Comparison of ENCODE assay signal across 25 cellular contexts in genomic region chr10:102146971-102147428, GRCh38. TPM values are rescaled to one million over a fixed set of nuclear protein-coding genes. Genes with fewer than 3 reads are reported as not detected.
DNase-seq lines count a peak whose midpoint lies in the region; ATAC-seq, FAIRE-seq and TF ChIP-seq lines count a peak whose summit lies in the region.
"Had no signal": no experiment of that assay in that cellular context is flagged by ENCODE, and none has a peak within 500 bp of the region (broad histone marks: within the 10 kb centered on the region; RNA-seq: fewer than 3 reads in every experiment).

No MANE protein-coding gene starts in this region.

- H3K27ac Mint-ChIP-seq in activated T-cell treated with anti-CD3 and anti-CD28 coated beads, Interleukin-2, amount 50 U/mL, for 72 hours, result peak overlapping the region; percentile 51
- H3K27ac Mint-ChIP-seq in astrocyte (ENCODE audit: unreplicated experiment), result peak overlapping the region; percentile 82
- peak overlapping the region; percentile 73 for H3K27ac Mint-ChIP-seq in nephron progenitor cell
- H3K27ac Mint-ChIP-seq: T-helper 2 cell treated with Interferon-gamma antibody and Interleukin-4, amounts not matched to agents 5 μg/mL and 100 μg/mL, for 36 hours had no signal

- no peak overlapping the region for H2AFZ ChIP-seq in astrocyte (ENCODE audit: low read depth, low read length)

- TF ChIP-seq CTCF in astrocyte (IDR thresholded peaks at IDR 0.05; ENCODE audit: insufficient read depth, low read depth, low read length), result no peak
- TF ChIP-seq CTCF in nephron progenitor cell (IDR thresholded peaks at IDR 0.05), result no peak

- peaks cover 10% of the 10 kb centered on the region for H3K4me1 ChIP-seq in astrocyte (ENCODE audit: insufficient read depth, low read length)

- H3K79me2 ChIP-seq in astrocyte (ENCODE audit: insufficient read depth, low read length), result peaks cover 51% of the 10 kb centered on the region

- no peaks in the 10 kb centered on the region for H3K27me3 ChIP-seq in astrocyte (ENCODE audit: insufficient read depth, low read length)
- H3K27me3 ChIP-seq: heart right ventricle, ovary, vagina had no signal

- no peak overlapping the region for H3K4me3 Mint-ChIP-seq in activated T-cell treated with anti-CD3 and anti-CD28 coated beads, Interleukin-2, amount 50 U/mL, for 72 hours
- H3K4me3 Mint-ChIP-seq in astrocyte (ENCODE audit: unreplicated experiment), result no peak overlapping the region
- H3K4me3 Mint-ChIP-seq in nephron progenitor cell, result no peak overlapping the region
- H3K4me3 Mint-ChIP-seq: activated CD4-positive, alpha-beta T cell treated with anti-CD3 and anti-CD28 coated beads, Interleukin-2, amount 10 ng/mL, durations not matched to agents 7 days and 5 days; naive B cell; T-helper 2 cell treated with Interferon-gamma antibody and Interleukin-4, amounts not matched to agents 5 μg/mL and 100 μg/mL, for 36 hours had no signal

- no peak for FAIRE-seq in astrocyte (lab: Jason Lieb, UNC)
- FAIRE-seq: H54 had no signal

- H3K9me3 ChIP-seq in astrocyte (ENCODE audit: insufficient read depth, low read depth, low read length), result no peaks in the 10 kb centered on the region
- H3K9me3 ChIP-seq: heart right ventricle, ovary, SK-N-SH, vagina had no signal

- no peaks in the 10 kb centered on the region for H3K9me3 Mint-ChIP-seq in activated T-cell treated with anti-CD3 and anti-CD28 coated beads, Interleukin-2, amount 50 U/mL, for 72 hours
- H3K9me3 Mint-ChIP-seq in astrocyte (ENCODE audit: unreplicated experiment), result no peaks in the 10 kb centered on the region
- H3K9me3 Mint-ChIP-seq in nephron progenitor cell, result no peaks in the 10 kb centered on the region
- H3K9me3 Mint-ChIP-seq: activated CD4-positive, alpha-beta T cell treated with anti-CD3 and anti-CD28 coated beads, Interleukin-2, amount 10 ng/mL, durations not matched to agents 7 days and 5 days; naive B cell; T-helper 2 cell treated with Interferon-gamma antibody and Interleukin-4, amounts not matched to agents 5 μg/mL and 100 μg/mL, for 36 hours had no signal

- in situ Hi-C loops in G401 (cut with HindIII; ENCODE audit: low sequenced_read_pairs), result no loop called here

- no peak overlapping the region for H3K9ac ChIP-seq in astrocyte (ENCODE audit: low read length)
- H3K9ac ChIP-seq: SK-N-SH had no signal

- ATAC-seq in activated T-cell treated with anti-CD3 and anti-CD28 coated beads, Interleukin-2, amount 50 U/mL, for 72 hours (replicated peaks in 1 of 2), result no peak
- ATAC-seq: heart right ventricle, left colon had no signal

- H3K36me3 ChIP-seq in astrocyte (ENCODE audit: insufficient read depth, low read length), result peaks cover 65% of the 10 kb centered on the region
- H3K36me3 ChIP-seq: ovary had no signal

- H3K27me3 Mint-ChIP-seq in activated T-cell treated with anti-CD3 and anti-CD28 coated beads, Interleukin-2, amount 50 U/mL, for 72 hours (ENCODE audit: low read depth), result no peaks in the 10 kb centered on the region
- no peaks in the 10 kb centered on the region for H3K27me3 Mint-ChIP-seq in astrocyte (ENCODE audit: low read depth, unreplicated experiment)
- H3K27me3 Mint-ChIP-seq in nephron progenitor cell (ENCODE audit: low read depth, poor library complexity), result no peaks in the 10 kb centered on the region
- H3K27me3 Mint-ChIP-seq: activated CD4-positive, alpha-beta T cell treated with anti-CD3 and anti-CD28 coated beads, Interleukin-2, amount 10 ng/mL, durations not matched to agents 7 days and 5 days; naive B cell had no signal

- H3K36me3 Mint-ChIP-seq in activated T-cell treated with anti-CD3 and anti-CD28 coated beads, Interleukin-2, amount 50 U/mL, for 72 hours (ENCODE audit: insufficient read depth in 2 of 2), result peaks cover 12 to 44% of the 10 kb centered on the region in 2 donors
- H3K36me3 Mint-ChIP-seq in astrocyte (ENCODE audit: low read depth, unreplicated experiment) (peaks cover 39% of the 10 kb centered on the region), nephron progenitor cell (ENCODE audit: low read depth) (peaks cover 70% of the 10 kb centered on the region)

- H3K4me1 Mint-ChIP-seq in activated T-cell treated with anti-CD3 and anti-CD28 coated beads, Interleukin-2, amount 50 U/mL, for 72 hours (ENCODE audit: low read depth), result peaks cover 18% of the 10 kb centered on the region
- H3K4me1 Mint-ChIP-seq in astrocyte (ENCODE audit: low read depth, unreplicated experiment) (peaks cover 27% of the 10 kb centered on the region), nephron progenitor cell (peaks cover 12% of the 10 kb centered on the region)

- no peak overlapping the region for H3K4me3 ChIP-seq in astrocyte (ENCODE audit: insufficient read depth, low read depth, low read length)
- H3K4me3 ChIP-seq: heart right ventricle, ovary, vagina had no signal

- H3K27ac ChIP-seq in astrocyte (ENCODE audit: low read depth, low read length), result no peak overlapping the region
- H3K27ac ChIP-seq: heart right ventricle, ovary, vagina, VCaP had no signal

- no peak overlapping the region for H3K4me2 ChIP-seq in astrocyte (ENCODE audit: low read length)
- H3K4me2 ChIP-seq: SK-N-SH had no signal

- TF ChIP-seq POLR2A in GM19099 (IDR thresholded peaks at IDR 0.05; ENCODE audit: extremely low read depth, insufficient read length, low read depth), result peak; percentile 35

- H4K20me1 ChIP-seq in astrocyte (ENCODE audit: insufficient read depth, low read length), result peaks cover 88% of the 10 kb centered on the region

- DNase-seq in activated T-cell treated with anti-CD3 and anti-CD28 coated beads, Interleukin-2, amount 50 U/mL, for 72 hours, result no peak
- DNase-seq in activated T-cell treated with anti-CD3 and anti-CD28 coated beads for 4 hours (no peak), astrocyte (ENCODE audit: low read depth) (no peak), nephron progenitor cell (no peak), NCI-H2196 (lab: John Stamatoyannopoulos, UW; ENCODE audit: unreplicated experiment) (no peak), G401 (ENCODE audit: low spot score) (no peak), NOMO-1 treated with dmso at 0.1 percent for 144 hours (lab: John Stamatoyannopoulos, UW; ENCODE audit: unreplicated experiment) (no peak)
- DNase-seq: activated CD4-positive, alpha-beta T cell treated with anti-CD3 and anti-CD28 coated beads, Interleukin-2, amount 10 ng/mL, durations not matched to agents 7 days and 5 days; activated naive CD4-positive, alpha-beta T cell; COR-L47; DMS79 treated with DMSO at 0.1 percent for 48 hours; heart right ventricle; left colon; naive B cell; NCI-H2029 treated with DMSO at 0.1 percent for 48 hours; NCI-H345; NCI-H748 treated with DMSO at 0.1 percent for 48 hours; ovary; RPMI8226; SK-N-SH had no signal

RNA-seq across cellular contexts. Expression of gene NOLC1, which starts 5.2 kb away (rescaled TPM):
- 100 to 1,000 TPM in 1 of 2 donors, 10 to 100 TPM in 1; 98.2 to 124 TPM for total RNA-seq in activated T-cell treated with anti-CD3 and anti-CD28 coated beads, Interleukin-2, amount 50 U/mL, for 72 hours
- 84.1 and 92.9 TPM in 2 replicates for total RNA-seq in astrocyte
- total RNA-seq in G401 (2014; rRNA removed; shearing (Covaris generic)), result 137 and 202 TPM in 2 replicates

RNA-seq across cellular contexts. Expression of gene PPRC1, which starts 14.2 kb away (rescaled TPM):
- total RNA-seq in activated T-cell treated with anti-CD3 and anti-CD28 coated beads, Interleukin-2, amount 50 U/mL, for 72 hours, result 10 to 100 TPM; 42.6 to 51.4 TPM
- 54.1 and 56.9 TPM in 2 replicates for total RNA-seq in astrocyte
- total RNA-seq in G401 (2014; rRNA removed; shearing (Covaris generic)), result 3.8 and 7.0 TPM in 2 replicates

RNA-seq across cellular contexts. Expression of gene LDB1, which starts 26.8 kb away (rescaled TPM):
- 10 to 100 TPM; 65.1 to 71.2 TPM for total RNA-seq in activated T-cell treated with anti-CD3 and anti-CD28 coated beads, Interleukin-2, amount 50 U/mL, for 72 hours
- 126 and 134 TPM in 2 replicates for total RNA-seq in astrocyte
- total RNA-seq in G401 (2014; rRNA removed; shearing (Covaris generic)), result 59.7 and 62.5 TPM in 2 replicates
